33 cellular contexts compared by ENCODE assay signal in the genomic region with DNA sequence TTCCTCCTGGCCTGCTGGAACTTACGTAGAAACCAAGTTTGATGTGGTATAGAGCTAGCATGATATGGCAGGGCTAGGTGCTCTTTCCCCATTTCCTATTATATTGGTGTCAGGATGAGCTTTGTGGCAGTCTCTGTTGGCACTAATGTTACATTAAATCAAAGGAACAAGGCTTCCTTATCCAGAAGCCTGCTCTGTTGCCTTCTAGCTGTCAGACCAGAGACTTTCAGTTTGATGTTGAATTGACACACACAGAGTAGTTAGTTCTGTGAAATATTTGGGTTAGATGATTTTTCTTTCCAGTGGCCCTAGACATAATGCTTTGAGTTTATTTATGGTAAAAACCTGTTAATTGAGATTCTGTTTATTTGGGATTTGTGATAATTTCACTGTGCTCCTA. TPM values are rescaled to one million over a fixed set of nuclear protein-coding genes. Genes with fewer than 3 reads are reported as not detected.
"Had no signal": no experiment of that assay in that cellular context is flagged by ENCODE, and none has a peak within 500 bp of the region (broad histone marks: within the 10 kb centered on the region; RNA-seq: fewer than 3 reads in every experiment).

No MANE protein-coding gene starts in this region.

- H3K27ac ChIP-seq: coronary artery, esophagus muscularis mucosa, foreskin keratinocyte, heart right ventricle, neutrophil, parathyroid adenoma, suprapubic skin, transverse colon, upper lobe of right lung, uterus had no signal

- DNase-seq: dermis blood vessel endothelial cell; effector memory CD4-positive, alpha-beta T cell; foreskin keratinocyte; glutamatergic neuron; heart right ventricle; hippocampal formation; immature natural killer cell; mesenchymal stem cell; mucosa of descending colon; naive B cell; stimulated activated CD4-positive, alpha-beta T cell treated with anti-CD3 and anti-CD28 coated beads, Interleukin-12 subunit alpha, Interleukin-12 subunit beta, amount 100 ng/mL, for 4 hours; stimulated activated CD4-positive, alpha-beta T cell treated with anti-CD3 and anti-CD28 coated beads, Interleukin-1b, Interleukin-23, amount 100 ng/mL, for 48 hours; stimulated activated CD4-positive, alpha-beta T cell treated with anti-CD3 and anti-CD28 coated beads, Interleukin-4, amount 100 ng/mL, for 1 hour; stimulated activated CD8-positive, alpha-beta memory T cell treated with anti-CD3 and anti-CD28 coated beads, Interleukin-4, amount 100 ng/mL, for 48 hours; stimulated activated naive CD4-positive, alpha-beta T cell; stimulated activated naive CD8-positive, alpha-beta T cell treated with anti-CD3 and anti-CD28 coated beads, Interleukin-15, amount 100 ng/mL, for 72 hours; transverse colon; upper lobe of right lung; uterus had no signal

- H3K9me3 Mint-ChIP-seq: immature natural killer cell; mesothelial cell of epicardium; natural killer cell treated with Interleukin-12 subunit alpha and Interleukin-12 subunit beta and Interleukin-15 and Interleukin-18, amount 100 ng/mL, for 72 hours; stimulated activated naive CD8-positive, alpha-beta T cell treated with anti-CD3 and anti-CD28 coated beads, Interleukin-15, amount 100 ng/mL, for 72 hours had no signal

- H3K36me3 Mint-ChIP-seq: immature natural killer cell; mesothelial cell of epicardium; naive B cell; natural killer cell treated with Interleukin-12 subunit alpha and Interleukin-12 subunit beta and Interleukin-15 and Interleukin-18, amount 100 ng/mL, for 72 hours had no signal

- H3K27me3 ChIP-seq: esophagus muscularis mucosa, foreskin keratinocyte, neutrophil, suprapubic skin, transverse colon, upper lobe of right lung, uterus had no signal

- H3K4me3 ChIP-seq: coronary artery, esophagus muscularis mucosa, heart right ventricle, mucosa of descending colon, smooth muscle cell, suprapubic skin, transverse colon, upper lobe of right lung, uterus had no signal

- H2AFZ ChIP-seq: parathyroid adenoma had no signal

- H3K79me2 ChIP-seq: parathyroid adenoma had no signal

- H3K36me3 ChIP-seq: esophagus muscularis mucosa, heart right ventricle, neutrophil, suprapubic skin, transverse colon, upper lobe of right lung, uterus had no signal

- H3K4me1 ChIP-seq: foreskin keratinocyte, heart right ventricle, parathyroid adenoma, suprapubic skin, transverse colon, upper lobe of right lung, uterus had no signal

- ATAC-seq: foreskin keratinocyte; heart right ventricle; mucosa of descending colon; natural killer cell treated with Interleukin-12 subunit alpha and Interleukin-12 subunit beta and Interleukin-15 and Interleukin-18, amount 100 ng/mL, for 72 hours; sciatic nerve; stimulated activated naive CD8-positive, alpha-beta T cell treated with anti-CD3 and anti-CD28 coated beads, Interleukin-15, amount 100 ng/mL, for 72 hours; upper lobe of right lung had no signal

- H3K27me3 Mint-ChIP-seq: naive B cell; progenitor cell of endocrine pancreas; stimulated activated naive CD8-positive, alpha-beta T cell treated with anti-CD3 and anti-CD28 coated beads, Interleukin-15, amount 100 ng/mL, for 72 hours had no signal

- H3K4me2 ChIP-seq: smooth muscle cell had no signal

- FAIRE-seq: endothelial cell of umbilical vein, keratinocyte had no signal

- H3K4me1 Mint-ChIP-seq: immature natural killer cell, mesothelial cell of epicardium had no signal

- H3K27ac Mint-ChIP-seq: immature natural killer cell; mesothelial cell of epicardium; naive B cell; natural killer cell treated with Interleukin-12 subunit alpha and Interleukin-12 subunit beta and Interleukin-15 and Interleukin-18, amount 100 ng/mL, for 72 hours; progenitor cell of endocrine pancreas; stimulated activated naive CD8-positive, alpha-beta T cell treated with anti-CD3 and anti-CD28 coated beads, Interleukin-15, amount 100 ng/mL, for 72 hours had no signal

- H3K4me3 Mint-ChIP-seq: immature natural killer cell; mesothelial cell of epicardium; naive B cell; natural killer cell treated with Interleukin-12 subunit alpha and Interleukin-12 subunit beta and Interleukin-15 and Interleukin-18, amount 100 ng/mL, for 72 hours; neural crest cell; stimulated activated naive CD8-positive, alpha-beta T cell treated with anti-CD3 and anti-CD28 coated beads, Interleukin-15, amount 100 ng/mL, for 72 hours had no signal

- H3K9me3 ChIP-seq: esophagus muscularis mucosa, heart right ventricle, mucosa of descending colon, neutrophil, suprapubic skin, transverse colon, upper lobe of right lung, uterus had no signal

RNA-seq across cellular contexts. Expression of a gene that starts 10.0 kb away (rescaled TPM):
- total RNA-seq: lung microvascular endothelial cell had no signal
- polyA plus RNA-seq: endothelial cell of umbilical vein, smooth muscle cell had no signal
